In the genomic region with DNA sequence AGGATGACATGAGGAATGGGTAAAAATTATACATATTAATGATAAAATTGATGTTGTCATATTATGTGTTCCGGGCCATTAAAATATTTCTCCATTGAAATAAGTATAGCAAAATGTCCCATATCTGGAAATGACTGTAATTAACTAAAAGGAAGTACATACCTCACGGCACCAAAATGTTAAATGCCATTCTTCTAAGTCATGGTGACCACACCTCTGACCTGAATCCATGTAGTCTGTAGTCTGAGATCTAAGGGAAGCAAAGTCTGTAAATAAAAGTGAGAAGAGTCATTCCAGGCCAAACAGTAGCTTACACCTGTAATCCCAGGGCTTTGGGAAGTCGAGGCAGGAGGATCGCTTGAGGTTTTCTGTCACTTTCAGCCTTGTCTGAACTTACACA, we compare ENCODE assay signal across 16 cellular contexts. TPM values are rescaled to one million over a fixed set of nuclear protein-coding genes. Genes with fewer than 3 reads are reported as not detected.
"Had no signal": no experiment of that assay in that cellular context is flagged by ENCODE, and none has a peak within 500 bp of the region (broad histone marks: within the 10 kb centered on the region; RNA-seq: fewer than 3 reads in every experiment).

No MANE protein-coding gene starts in this region.

- H3K4me1 ChIP-seq: gastroesophageal sphincter, stomach, uterus had no signal

- H3K36me3 ChIP-seq: cardiac muscle cell, gastroesophageal sphincter, ovary, stomach, thoracic aorta, uterus had no signal

- H3K9me3 ChIP-seq: ovary, stomach, thoracic aorta, uterus had no signal

- H3K27me3 ChIP-seq: cardiac muscle cell, ovary, stomach, uterus had no signal

- H3K27ac ChIP-seq: cardiac muscle cell, gastroesophageal sphincter, ovary, stomach, thoracic aorta, uterus had no signal

- DNase-seq: activated CD4-positive, alpha-beta T cell treated with anti-CD3 and anti-CD28 coated beads for 4 hours; activated naive CD4-positive, alpha-beta T cell; aorta; kidney; ovary; retina; stimulated activated CD4-positive, alpha-beta T cell treated with anti-CD3 and anti-CD28 coated beads, Interleukin-15, amount 100 ng/mL, for 24 hours; stimulated activated CD4-positive, alpha-beta T cell treated with anti-CD3 and anti-CD28 coated beads, Interleukin-4, amount 100 ng/mL, for 24 hours; stomach; uterus had no signal

- H3K4me3 ChIP-seq: cardiac muscle cell, gastroesophageal sphincter, ovary, stomach, thoracic aorta, uterus had no signal

- ATAC-seq: gastroesophageal sphincter had no signal

RNA-seq across cellular contexts. Expression of a gene that starts 8.7 kb away (rescaled TPM):
- total RNA-seq: activated T-helper 1 cell treated with anti-CD3 and anti-CD28 coated beads, Interleukin-12 subunit alpha, Interleukin-12 subunit beta, Interleukin-2, Interleukin-4 antibody, amounts not matched to agents 30 ng/mL and 10 ng/mL and 1 ng/mL, durations not matched to agents 14 hours and 24 hours and 36 hours; aorta; fibroblast of lung; gastroesophageal sphincter; myocyte; thoracic aorta had no signal
